Comparison of ENCODE assay signal across 8 cellular contexts in the genomic region with DNA sequence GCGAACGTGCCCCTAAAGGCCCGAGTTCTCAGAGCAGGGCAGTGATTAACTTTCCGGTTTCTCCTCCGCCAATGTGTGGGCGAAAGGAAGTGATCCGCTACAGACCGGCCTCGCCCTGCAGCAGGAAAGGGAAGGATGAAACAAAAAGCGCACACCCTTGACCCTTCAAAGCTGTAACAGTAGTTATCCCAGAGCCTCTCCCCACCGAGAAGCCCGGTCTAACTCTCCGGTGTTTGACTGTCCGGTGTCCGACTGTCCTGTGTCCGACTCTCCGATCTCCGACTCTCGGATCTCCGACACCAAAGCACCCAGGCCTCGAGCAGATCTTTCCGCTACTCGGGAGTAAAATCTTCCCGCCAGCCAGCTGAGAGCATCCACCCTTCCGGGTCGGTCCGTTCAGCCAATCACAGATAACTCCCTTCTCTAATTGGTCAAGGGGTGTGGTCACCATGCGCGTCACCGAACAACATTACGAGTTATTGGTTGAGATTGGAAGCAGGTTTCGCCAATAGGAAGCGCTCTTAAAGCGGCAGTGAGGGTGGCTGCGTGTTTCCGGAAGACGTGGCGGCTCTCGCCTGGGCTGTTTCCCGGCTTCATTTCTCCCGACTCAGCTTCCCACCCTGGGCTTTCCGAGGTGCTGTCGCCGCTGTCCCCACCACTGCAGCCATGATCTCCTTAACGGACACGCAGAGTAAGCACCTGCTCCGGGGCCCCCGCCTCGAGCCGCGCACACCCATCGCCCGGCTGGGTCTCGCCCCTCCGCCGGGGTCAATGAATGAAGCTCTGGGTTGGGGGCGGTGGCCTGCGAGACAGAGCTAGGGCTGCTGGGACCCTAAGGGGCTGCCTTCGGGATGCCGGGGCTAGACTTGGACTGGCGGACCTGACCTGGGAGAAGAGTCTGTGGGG. TPM values are rescaled to one million over a fixed set of nuclear protein-coding genes. Genes with fewer than 3 reads are reported as not detected.
DNase-seq lines count a peak whose midpoint lies in the region; ATAC-seq and TF ChIP-seq lines count a peak whose summit lies in the region.

A gene with protein sequence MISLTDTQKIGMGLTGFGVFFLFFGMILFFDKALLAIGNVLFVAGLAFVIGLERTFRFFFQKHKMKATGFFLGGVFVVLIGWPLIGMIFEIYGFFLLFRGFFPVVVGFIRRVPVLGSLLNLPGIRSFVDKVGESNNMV (plus strand): TSS at position 532 of the 906 bp plus-strand sequence. CDS start 135 bp downstream, at position 667.
A gene with protein sequence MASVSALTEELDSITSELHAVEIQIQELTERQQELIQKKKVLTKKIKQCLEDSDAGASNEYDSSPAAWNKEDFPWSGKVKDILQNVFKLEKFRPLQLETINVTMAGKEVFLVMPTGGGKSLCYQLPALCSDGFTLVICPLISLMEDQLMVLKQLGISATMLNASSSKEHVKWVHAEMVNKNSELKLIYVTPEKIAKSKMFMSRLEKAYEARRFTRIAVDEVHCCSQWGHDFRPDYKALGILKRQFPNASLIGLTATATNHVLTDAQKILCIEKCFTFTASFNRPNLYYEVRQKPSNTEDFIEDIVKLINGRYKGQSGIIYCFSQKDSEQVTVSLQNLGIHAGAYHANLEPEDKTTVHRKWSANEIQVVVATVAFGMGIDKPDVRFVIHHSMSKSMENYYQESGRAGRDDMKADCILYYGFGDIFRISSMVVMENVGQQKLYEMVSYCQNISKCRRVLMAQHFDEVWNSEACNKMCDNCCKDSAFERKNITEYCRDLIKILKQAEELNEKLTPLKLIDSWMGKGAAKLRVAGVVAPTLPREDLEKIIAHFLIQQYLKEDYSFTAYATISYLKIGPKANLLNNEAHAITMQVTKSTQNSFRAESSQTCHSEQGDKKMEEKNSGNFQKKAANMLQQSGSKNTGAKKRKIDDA (minus strand): TSS at position 378 of the 906 bp plus-strand sequence. CDS start 2,065 bp downstream, outside the sequence.

- H3K79me2 ChIP-seq in H9 (ENCODE audit: insufficient read depth, low read length): peaks cover 13% of the 10 kb centered on the region; the same call in 1 of the 2 replicates

- H3K27ac Mint-ChIP-seq in H9: peak within 1 kb of the TSS in 1 of 3 experiments; percentile 57; a peak in 5 of 7 replicates
- no peak within 1 kb of the TSS for H3K27ac Mint-ChIP-seq in natural killer cell treated with Interleukin-12 subunit alpha and Interleukin-12 subunit beta and Interleukin-15 and Interleukin-18, amount 100 ng/mL, for 72 hours

- peak within 1 kb of the TSS; percentile 79 for H3K18ac ChIP-seq in H9 (ENCODE audit: insufficient read length, low read depth, low read length)

- H3K4ac ChIP-seq in H9 (ENCODE audit: low read depth, low read length): no peak within 1 kb of the TSS; the same call in 1 of the 2 replicates

- H3T11ph ChIP-seq in H9 (ENCODE audit: low read length): no peak within 1 kb of the TSS

- H3K27me3 ChIP-seq in H9 (ENCODE audit: insufficient read depth, low read length): no peaks in the 10 kb centered on the region

- peak within 1 kb of the TSS; percentile 88 for H3K4me3 ChIP-seq in fibroblast of the aortic adventitia (ENCODE audit: low read depth, low read length)

- peaks cover 10% of the 10 kb centered on the region for H3K23me2 ChIP-seq in H9 (ENCODE audit: insufficient read length, low read depth, low read length, poor library complexity, severe bottlenecking)

- ATAC-seq in natural killer cell treated with Interleukin-12 subunit alpha and Interleukin-12 subunit beta and Interleukin-15 and Interleukin-18, amount 100 ng/mL, for 72 hours: peak; percentile 98 to 99
- peak; percentile 96 for ATAC-seq in stimulated activated naive CD8-positive, alpha-beta T cell treated with anti-CD3 and anti-CD28 coated beads, Interleukin-15, Interleukin-2, amounts not matched to agents 100 U/mL and 50 U/mL, for 24 hours

- no peak within 1 kb of the TSS for H4K8ac ChIP-seq in H9 (replicated peaks; ENCODE audit: insufficient read length, low read depth, low read length)

- no peak within 1 kb of the TSS for H4K5ac ChIP-seq in H9 (ENCODE audit: insufficient read length, low read depth, low read length)

- WGBS in H9 (ENCODE audit: extremely low coverage, insufficient read length, low lambda C conversion rate): no CpG with 5 or more reads among the region's 61 CpGs

- no peak within 1 kb of the TSS for H2BK12ac ChIP-seq in H9 (ENCODE audit: insufficient read length, low read depth, low read length)

- DNase-seq in H9: peak; percentile 98
- DNase-seq in M059J (ENCODE audit: low read depth): peak; percentile 98
- DNase-seq in activated T-helper 9 cell treated with anti-CD3 and anti-CD28 coated beads, Interleukin-2, amount 50 U/mL, for 16 hours (ENCODE audit: low read depth): peak; percentile 80
- peak; percentile 99 for DNase-seq in fibroblast of the aortic adventitia (ENCODE audit: low read depth)
- peak; percentile 92 for DNase-seq in natural killer cell treated with Interleukin-12 subunit alpha and Interleukin-12 subunit beta and Interleukin-15 and Interleukin-18, amount 100 ng/mL, for 72 hours (ENCODE audit: low spot score)
- peak; percentile 85 for DNase-seq in stimulated activated naive CD8-positive, alpha-beta T cell treated with anti-CD3 and anti-CD28 coated beads, Interleukin-15, Interleukin-2, amounts not matched to agents 100 U/mL and 50 U/mL, for 24 hours

- H3K79me1 ChIP-seq in H9 (ENCODE audit: insufficient read depth, low read depth, low read length, poor library complexity, severe bottlenecking): peaks cover 3% of the 10 kb centered on the region

- H3K36me3 ChIP-seq in ES-I3 (ENCODE audit: insufficient read depth, low read length): peaks cover 12% of the 10 kb centered on the region; the same call in 1 of the 2 replicates

- no peaks in the 10 kb centered on the region for H3K9me3 Mint-ChIP-seq in H9
- no peaks in the 10 kb centered on the region for H3K9me3 Mint-ChIP-seq in natural killer cell treated with Interleukin-12 subunit alpha and Interleukin-12 subunit beta and Interleukin-15 and Interleukin-18, amount 100 ng/mL, for 72 hours

- no peaks in the 10 kb centered on the region for H3K27me3 Mint-ChIP-seq in H9 (ENCODE audit: low read depth)
- H3K27me3 Mint-ChIP-seq in natural killer cell treated with Interleukin-12 subunit alpha and Interleukin-12 subunit beta and Interleukin-15 and Interleukin-18, amount 100 ng/mL, for 72 hours: no peaks in the 10 kb centered on the region

- H2BK120ac ChIP-seq in H9 (ENCODE audit: low read depth, low read length, poor library complexity, severe bottlenecking): no peak within 1 kb of the TSS

- peaks cover 2 to 22% (median 20%) of the 10 kb centered on the region in 3 experiments; a peak in 5 of 7 replicates for H3K36me3 Mint-ChIP-seq in H9 (ENCODE audit: insufficient read depth in 1 of 3, low read depth in 3 of 3)
- H3K36me3 Mint-ChIP-seq in natural killer cell treated with Interleukin-12 subunit alpha and Interleukin-12 subunit beta and Interleukin-15 and Interleukin-18, amount 100 ng/mL, for 72 hours: peaks cover 24% of the 10 kb centered on the region

- no peak within 1 kb of the TSS for H4K91ac ChIP-seq in H9 (ENCODE audit: insufficient read length, low read depth, low read length)

- H3K4me1 Mint-ChIP-seq in H9: peaks cover 10 to 12% of the 10 kb centered on the region in 2 experiments
- H3K4me1 Mint-ChIP-seq in natural killer cell treated with Interleukin-12 subunit alpha and Interleukin-12 subunit beta and Interleukin-15 and Interleukin-18, amount 100 ng/mL, for 72 hours (ENCODE audit: low read depth in 2 of 2): peaks cover 25 to 28% of the 10 kb centered on the region in 2 donors

- H4K20me1 ChIP-seq in H9 (ENCODE audit: control insufficient read depth, insufficient read depth, insufficient read length): peaks cover 2% of the 10 kb centered on the region

- no peak within 1 kb of the TSS for H2BK5ac ChIP-seq in H9 (ENCODE audit: insufficient read length, low read length)

- H3K9me3 ChIP-seq in ES-I3 (ENCODE audit: control insufficient read depth, insufficient read depth, low read length) (no peaks in the 10 kb centered on the region), H9 (ENCODE audit: control insufficient read depth, low read depth, low read length) (no peaks in the 10 kb centered on the region)

- H3K4me1 ChIP-seq in ES-I3 (ENCODE audit: insufficient read depth, low read length) (0 out of 2 replicates have a peak, but pooled peaks cover 4% of the 10 kb centered on the region), H9 (ENCODE audit: insufficient read depth, low read length) (no peaks in the 10 kb centered on the region)

- H3K23ac ChIP-seq in H9 (ENCODE audit: insufficient read length, low read depth, low read length): no peak within 1 kb of the TSS

- no peak within 1 kb of the TSS for H2AK5ac ChIP-seq in H9 (ENCODE audit: insufficient read length, low read length)

- H3K4me2 ChIP-seq in H9 (ENCODE audit: insufficient read depth, insufficient read length, low read length): peak within 1 kb of the TSS; percentile 87

- peak within 1 kb of the TSS; percentile 91 for H3K14ac ChIP-seq in H9 (ENCODE audit: insufficient read depth, low read length)

- peak within 1 kb of the TSS; percentile 6 for H3K27ac ChIP-seq in H9 (ENCODE audit: insufficient read length, low read depth, low read length)

- H3K4me3 Mint-ChIP-seq in H9: no peak within 1 kb of the TSS
- no peak within 1 kb of the TSS for H3K4me3 Mint-ChIP-seq in natural killer cell treated with Interleukin-12 subunit alpha and Interleukin-12 subunit beta and Interleukin-15 and Interleukin-18, amount 100 ng/mL, for 72 hours

- no peak within 1 kb of the TSS for H2AFZ ChIP-seq in H9 (ENCODE audit: low read length)

- TF ChIP-seq CTCF in H9 (conservative IDR thresholded peaks at IDR 0.05) (no peak), fibroblast of the aortic adventitia (IDR thresholded peaks at IDR 0.05; ENCODE audit: insufficient read depth, low read length) (no peak)

- TF ChIP-seq POLR2A in Raji (IDR thresholded peaks at IDR 0.05; ENCODE audit: insufficient read depth, low read depth, low read length): peak; percentile 88

- no peak within 1 kb of the TSS for H2BK20ac ChIP-seq in H9 (ENCODE audit: low read depth, low read length, poor library complexity, severe bottlenecking)

- H3K56ac ChIP-seq in H9 (ENCODE audit: insufficient read length, low read depth, low read length): no peak within 1 kb of the TSS

- H3K9ac ChIP-seq in ES-I3 (ENCODE audit: low read depth, low read length) (peak within 1 kb of the TSS; percentile 79), H9 (ENCODE audit: extremely low read depth, insufficient read length, low read length) (peak within 1 kb of the TSS; percentile 96)

- H2BK15ac ChIP-seq in H9 (ENCODE audit: low read depth, low read length): no peak within 1 kb of the TSS

RNA-seq across cellular contexts. Expression of the first gene that starts in this region (rescaled TPM):
- total RNA-seq in H9 (2021) (46.1 and 48.1 TPM in 2 replicates), fibroblast of the aortic adventitia (ENCODE audit: low replicate concordance) (55.2 and 82.2 TPM in 2 replicates)
- total RNA-seq in M059J (2014; rRNA removed; shearing (Covaris generic)): 95.9 and 121 TPM in 2 replicates
- 10 to 100 TPM; 50.6 to 55.9 TPM for total RNA-seq in natural killer cell treated with Interleukin-12 subunit alpha and Interleukin-12 subunit beta and Interleukin-15 and Interleukin-18, amount 100 ng/mL, for 72 hours

RNA-seq across cellular contexts. Expression of the second gene that starts in this region (rescaled TPM):
- total RNA-seq in H9 (2021): 41.0 and 42.9 TPM in 2 replicates
- total RNA-seq in M059J (2014; rRNA removed; shearing (Covaris generic)): 71.3 and 92.2 TPM in 2 replicates
- total RNA-seq in fibroblast of the aortic adventitia (ENCODE audit: low replicate concordance): 54.1 and 114 TPM in 2 replicates
- total RNA-seq in natural killer cell treated with Interleukin-12 subunit alpha and Interleukin-12 subunit beta and Interleukin-15 and Interleukin-18, amount 100 ng/mL, for 72 hours: 10 to 100 TPM; 67.3 to 83.3 TPM

Comparison
In these comparisons a context has a peak if more than half of its experiments do, and no peak if none do; other contexts are left out.
1. Peak in every context shown above with its lines: DNase-seq, ATAC-seq, H3K4me3 ChIP-seq and H3K27ac ChIP-seq.